ENCODE assay signal across 1 cellular context in the genomic region with DNA sequence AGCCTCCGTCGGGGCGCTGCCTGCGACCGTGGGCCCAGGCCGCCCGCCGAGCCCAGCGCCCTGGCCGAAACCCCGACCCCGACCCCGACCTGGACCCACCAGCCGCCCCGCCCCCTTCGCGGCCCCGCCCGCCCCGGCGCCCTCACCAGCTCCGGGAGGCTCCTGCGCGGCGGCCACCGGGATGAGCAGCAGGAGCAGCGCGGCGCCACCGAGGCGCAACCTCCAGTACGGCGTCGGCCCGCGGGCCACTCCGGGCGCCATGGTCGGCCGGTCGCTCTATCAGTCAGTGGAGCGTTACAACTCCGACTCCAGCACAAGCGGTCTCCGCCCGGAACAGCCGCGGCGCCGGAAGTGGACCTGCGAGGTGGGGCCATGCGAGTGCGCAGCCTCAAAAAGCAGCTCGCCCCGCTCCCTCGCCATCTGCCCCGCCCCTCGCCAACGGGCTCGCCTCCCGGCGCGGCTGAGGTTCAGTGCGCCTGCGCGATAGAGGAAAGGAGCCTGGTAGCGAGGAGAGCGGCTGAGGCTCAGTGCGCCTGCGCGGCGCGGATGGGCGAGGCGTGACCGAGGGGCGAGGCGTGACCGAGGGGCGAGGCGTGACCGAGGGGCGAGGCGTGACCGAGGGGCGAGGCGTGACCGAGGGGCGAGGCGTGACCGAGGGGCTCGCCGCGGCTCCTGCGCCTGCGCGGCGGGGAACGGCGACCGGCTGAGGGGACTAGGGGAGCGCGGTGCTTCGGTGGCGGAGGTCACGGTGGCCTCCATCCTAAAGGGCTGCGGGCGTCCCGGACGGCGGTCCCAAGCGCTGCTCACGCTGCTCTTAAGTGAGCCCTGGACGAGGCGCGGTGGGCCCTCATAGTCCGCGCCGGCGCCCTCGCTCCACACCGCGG.
TF ChIP-seq lines count a peak whose summit lies in the region.

A gene with protein sequence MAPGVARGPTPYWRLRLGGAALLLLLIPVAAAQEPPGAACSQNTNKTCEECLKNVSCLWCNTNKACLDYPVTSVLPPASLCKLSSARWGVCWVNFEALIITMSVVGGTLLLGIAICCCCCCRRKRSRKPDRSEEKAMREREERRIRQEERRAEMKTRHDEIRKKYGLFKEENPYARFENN (minus strand): TSS at position 335 of the 884 bp plus-strand sequence. CDS start 74 bp downstream, at position 261.

TF ChIP-seq in K562, 482 proteins besides CTCF, POLR2A, EP300 and RAD21 (continued from another document and continues in another):
- TF ChIP-seq, protein P1, sequence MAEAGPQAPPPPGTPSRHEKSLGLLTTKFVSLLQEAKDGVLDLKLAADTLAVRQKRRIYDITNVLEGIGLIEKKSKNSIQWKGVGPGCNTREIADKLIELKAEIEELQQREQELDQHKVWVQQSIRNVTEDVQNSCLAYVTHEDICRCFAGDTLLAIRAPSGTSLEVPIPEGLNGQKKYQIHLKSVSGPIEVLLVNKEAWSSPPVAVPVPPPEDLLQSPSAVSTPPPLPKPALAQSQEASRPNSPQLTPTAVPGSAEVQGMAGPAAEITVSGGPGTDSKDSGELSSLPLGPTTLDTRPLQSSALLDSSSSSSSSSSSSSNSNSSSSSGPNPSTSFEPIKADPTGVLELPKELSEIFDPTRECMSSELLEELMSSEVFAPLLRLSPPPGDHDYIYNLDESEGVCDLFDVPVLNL (CRISPR knock-in tag; IDR thresholded peaks at IDR 0.05; ENCODE audit: low read depth) = peak; percentile 79
- TF ChIP-seq SREBF1 (IDR thresholded peaks at IDR 0.05; ENCODE audit: borderline replicate concordance, low read depth, low read length) = no peak
- TF ChIP-seq, protein P2, sequence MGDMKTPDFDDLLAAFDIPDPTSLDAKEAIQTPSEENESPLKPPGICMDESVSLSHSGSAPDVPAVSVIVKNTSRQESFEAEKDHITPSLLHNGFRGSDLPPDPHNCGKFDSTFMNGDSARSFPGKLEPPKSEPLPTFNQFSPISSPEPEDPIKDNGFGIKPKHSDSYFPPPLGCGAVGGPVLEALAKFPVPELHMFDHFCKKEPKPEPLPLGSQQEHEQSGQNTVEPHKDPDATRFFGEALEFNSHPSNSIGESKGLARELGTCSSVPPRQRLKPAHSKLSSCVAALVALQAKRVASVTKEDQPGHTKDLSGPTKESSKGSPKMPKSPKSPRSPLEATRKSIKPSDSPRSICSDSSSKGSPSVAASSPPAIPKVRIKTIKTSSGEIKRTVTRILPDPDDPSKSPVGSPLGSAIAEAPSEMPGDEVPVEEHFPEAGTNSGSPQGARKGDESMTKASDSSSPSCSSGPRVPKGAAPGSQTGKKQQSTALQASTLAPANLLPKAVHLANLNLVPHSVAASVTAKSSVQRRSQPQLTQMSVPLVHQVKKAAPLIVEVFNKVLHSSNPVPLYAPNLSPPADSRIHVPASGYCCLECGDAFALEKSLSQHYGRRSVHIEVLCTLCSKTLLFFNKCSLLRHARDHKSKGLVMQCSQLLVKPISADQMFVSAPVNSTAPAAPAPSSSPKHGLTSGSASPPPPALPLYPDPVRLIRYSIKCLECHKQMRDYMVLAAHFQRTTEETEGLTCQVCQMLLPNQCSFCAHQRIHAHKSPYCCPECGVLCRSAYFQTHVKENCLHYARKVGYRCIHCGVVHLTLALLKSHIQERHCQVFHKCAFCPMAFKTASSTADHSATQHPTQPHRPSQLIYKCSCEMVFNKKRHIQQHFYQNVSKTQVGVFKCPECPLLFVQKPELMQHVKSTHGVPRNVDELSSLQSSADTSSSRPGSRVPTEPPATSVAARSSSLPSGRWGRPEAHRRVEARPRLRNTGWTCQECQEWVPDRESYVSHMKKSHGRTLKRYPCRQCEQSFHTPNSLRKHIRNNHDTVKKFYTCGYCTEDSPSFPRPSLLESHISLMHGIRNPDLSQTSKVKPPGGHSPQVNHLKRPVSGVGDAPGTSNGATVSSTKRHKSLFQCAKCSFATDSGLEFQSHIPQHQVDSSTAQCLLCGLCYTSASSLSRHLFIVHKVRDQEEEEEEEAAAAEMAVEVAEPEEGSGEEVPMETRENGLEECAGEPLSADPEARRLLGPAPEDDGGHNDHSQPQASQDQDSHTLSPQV (IDR thresholded peaks at IDR 0.05) = peak; percentile 89
- no peak for TF ChIP-seq ZNF347 (CRISPR knock-in tag; IDR thresholded peaks at IDR 0.05; ENCODE audit: low read depth)
- TF ChIP-seq JUNB (CRISPR knock-in tag; conservative IDR thresholded peaks at IDR 0.05) = no peak
- TF ChIP-seq JUN (IDR thresholded peaks at IDR 0.05; ENCODE audit: borderline replicate concordance, low read depth, low read length) = no peak
- no peak for TF ChIP-seq JUN (CRISPR knock-in tag; IDR thresholded peaks at IDR 0.05; ENCODE audit: borderline replicate concordance)
- peak; percentile 70 for TF ChIP-seq TBP (optimal IDR thresholded peaks at IDR 0.05; ENCODE audit: low read depth, low read length)
- TF ChIP-seq CBFA2T3 (IDR thresholded peaks at IDR 0.05) = no peak
- TF ChIP-seq, protein P3, sequence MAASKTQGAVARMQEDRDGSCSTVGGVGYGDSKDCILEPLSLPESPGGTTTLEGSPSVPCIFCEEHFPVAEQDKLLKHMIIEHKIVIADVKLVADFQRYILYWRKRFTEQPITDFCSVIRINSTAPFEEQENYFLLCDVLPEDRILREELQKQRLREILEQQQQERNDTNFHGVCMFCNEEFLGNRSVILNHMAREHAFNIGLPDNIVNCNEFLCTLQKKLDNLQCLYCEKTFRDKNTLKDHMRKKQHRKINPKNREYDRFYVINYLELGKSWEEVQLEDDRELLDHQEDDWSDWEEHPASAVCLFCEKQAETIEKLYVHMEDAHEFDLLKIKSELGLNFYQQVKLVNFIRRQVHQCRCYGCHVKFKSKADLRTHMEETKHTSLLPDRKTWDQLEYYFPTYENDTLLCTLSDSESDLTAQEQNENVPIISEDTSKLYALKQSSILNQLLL (CRISPR knock-in tag; IDR thresholded peaks at IDR 0.05; ENCODE audit: borderline replicate concordance) = no peak
- TF ChIP-seq, protein P4, sequence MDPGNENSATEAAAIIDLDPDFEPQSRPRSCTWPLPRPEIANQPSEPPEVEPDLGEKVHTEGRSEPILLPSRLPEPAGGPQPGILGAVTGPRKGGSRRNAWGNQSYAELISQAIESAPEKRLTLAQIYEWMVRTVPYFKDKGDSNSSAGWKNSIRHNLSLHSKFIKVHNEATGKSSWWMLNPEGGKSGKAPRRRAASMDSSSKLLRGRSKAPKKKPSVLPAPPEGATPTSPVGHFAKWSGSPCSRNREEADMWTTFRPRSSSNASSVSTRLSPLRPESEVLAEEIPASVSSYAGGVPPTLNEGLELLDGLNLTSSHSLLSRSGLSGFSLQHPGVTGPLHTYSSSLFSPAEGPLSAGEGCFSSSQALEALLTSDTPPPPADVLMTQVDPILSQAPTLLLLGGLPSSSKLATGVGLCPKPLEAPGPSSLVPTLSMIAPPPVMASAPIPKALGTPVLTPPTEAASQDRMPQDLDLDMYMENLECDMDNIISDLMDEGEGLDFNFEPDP (CRISPR knock-in tag; IDR thresholded peaks at IDR 0.05) = no peak
- no peak for TF ChIP-seq ILK (tag; IDR thresholded peaks at IDR 0.05; ENCODE audit: borderline replicate concordance, low read depth)
- TF ChIP-seq, protein P5, sequence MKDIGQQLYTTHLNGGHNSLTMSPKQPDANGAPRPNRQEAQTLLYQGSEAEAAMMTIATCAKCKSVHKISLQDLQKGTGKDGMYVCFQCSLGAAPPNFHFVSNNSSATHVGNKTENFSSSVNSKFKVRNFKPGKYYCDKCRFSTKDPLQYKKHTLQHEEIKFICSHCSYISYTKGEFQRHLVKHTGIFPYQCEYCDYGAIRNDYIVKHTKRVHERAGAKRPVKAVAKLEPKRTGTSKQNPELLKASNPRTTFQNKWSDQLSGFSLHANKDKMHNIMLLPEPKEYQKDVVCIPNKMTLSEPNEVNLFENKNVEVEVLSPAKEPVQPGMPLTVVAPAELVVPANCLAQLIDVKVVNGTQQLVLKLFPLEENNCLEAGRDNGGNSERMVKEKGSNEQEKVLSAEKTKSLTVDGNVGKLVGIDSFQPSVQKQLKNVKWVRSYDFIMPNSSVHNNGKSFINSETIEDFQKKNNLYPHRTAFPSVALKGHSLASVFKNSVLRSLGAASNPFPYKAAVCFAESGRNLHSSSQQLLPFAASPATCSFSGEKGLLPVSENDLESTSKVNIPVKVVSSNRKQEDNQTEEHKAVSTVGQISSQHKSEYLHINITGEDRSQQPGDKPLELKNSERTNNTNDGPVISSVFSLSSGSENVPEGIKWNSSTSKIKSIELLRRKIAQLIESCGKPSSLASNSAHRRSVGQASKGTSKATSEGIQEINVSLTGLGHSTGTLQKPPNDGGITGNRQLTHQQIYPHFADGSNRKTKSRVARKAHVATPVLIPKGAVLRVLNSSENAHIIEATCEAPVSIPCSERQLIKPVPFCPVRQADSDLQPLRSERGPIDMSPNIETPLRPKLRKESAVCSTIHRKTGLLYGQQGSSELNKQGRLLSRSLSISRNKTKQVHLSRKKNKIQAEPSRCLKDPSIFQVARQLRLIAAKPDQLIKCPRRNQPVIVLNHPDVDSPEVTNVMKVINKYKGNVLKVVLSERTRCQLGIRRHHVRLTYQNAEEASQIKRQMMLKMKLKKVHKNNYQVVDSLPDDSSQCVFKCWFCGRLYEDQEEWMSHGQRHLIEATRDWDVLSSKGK (CRISPR knock-in tag; IDR thresholded peaks at IDR 0.05) = no peak
- TF ChIP-seq, protein P6, sequence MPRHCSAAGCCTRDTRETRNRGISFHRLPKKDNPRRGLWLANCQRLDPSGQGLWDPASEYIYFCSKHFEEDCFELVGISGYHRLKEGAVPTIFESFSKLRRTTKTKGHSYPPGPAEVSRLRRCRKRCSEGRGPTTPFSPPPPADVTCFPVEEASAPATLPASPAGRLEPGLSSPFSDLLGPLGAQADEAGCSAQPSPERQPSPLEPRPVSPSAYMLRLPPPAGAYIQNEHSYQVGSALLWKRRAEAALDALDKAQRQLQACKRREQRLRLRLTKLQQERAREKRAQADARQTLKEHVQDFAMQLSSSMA (CRISPR knock-in tag; IDR thresholded peaks at IDR 0.05) = peak; percentile 31; the same call in 1 of the 2 replicates
- no peak for TF ChIP-seq RBM25 (IDR thresholded peaks at IDR 0.05; ENCODE audit: low read depth, low read length, severe bottlenecking)
- TF ChIP-seq, protein P7, sequence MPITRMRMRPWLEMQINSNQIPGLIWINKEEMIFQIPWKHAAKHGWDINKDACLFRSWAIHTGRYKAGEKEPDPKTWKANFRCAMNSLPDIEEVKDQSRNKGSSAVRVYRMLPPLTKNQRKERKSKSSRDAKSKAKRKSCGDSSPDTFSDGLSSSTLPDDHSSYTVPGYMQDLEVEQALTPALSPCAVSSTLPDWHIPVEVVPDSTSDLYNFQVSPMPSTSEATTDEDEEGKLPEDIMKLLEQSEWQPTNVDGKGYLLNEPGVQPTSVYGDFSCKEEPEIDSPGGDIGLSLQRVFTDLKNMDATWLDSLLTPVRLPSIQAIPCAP (CRISPR knock-in tag; IDR thresholded peaks at IDR 0.05; ENCODE audit: borderline replicate concordance) = no peak; the same call in 1 of the 2 replicates
- TF ChIP-seq, protein P8, sequence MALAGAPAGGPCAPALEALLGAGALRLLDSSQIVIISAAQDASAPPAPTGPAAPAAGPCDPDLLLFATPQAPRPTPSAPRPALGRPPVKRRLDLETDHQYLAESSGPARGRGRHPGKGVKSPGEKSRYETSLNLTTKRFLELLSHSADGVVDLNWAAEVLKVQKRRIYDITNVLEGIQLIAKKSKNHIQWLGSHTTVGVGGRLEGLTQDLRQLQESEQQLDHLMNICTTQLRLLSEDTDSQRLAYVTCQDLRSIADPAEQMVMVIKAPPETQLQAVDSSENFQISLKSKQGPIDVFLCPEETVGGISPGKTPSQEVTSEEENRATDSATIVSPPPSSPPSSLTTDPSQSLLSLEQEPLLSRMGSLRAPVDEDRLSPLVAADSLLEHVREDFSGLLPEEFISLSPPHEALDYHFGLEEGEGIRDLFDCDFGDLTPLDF (CRISPR knock-in tag; IDR thresholded peaks at IDR 0.05) = no peak; the same call in 1 of the 2 replicates
- TF ChIP-seq ZNF239 (CRISPR knock-in tag; IDR thresholded peaks at IDR 0.05) = no peak
- TF ChIP-seq ZSCAN29 (IDR thresholded peaks at IDR 0.05) = no peak
- TF ChIP-seq NCOR1 (IDR thresholded peaks at IDR 0.05) = no peak
- no peak for TF ChIP-seq ETS2 (tag; IDR thresholded peaks at IDR 0.05; ENCODE audit: borderline replicate concordance, poor library complexity, severe bottlenecking)
- TF ChIP-seq RAD51 (IDR thresholded peaks at IDR 0.05; ENCODE audit: borderline replicate concordance, low read depth) = no peak
- TF ChIP-seq CBX5 (IDR thresholded peaks at IDR 0.05; ENCODE audit: borderline replicate concordance, low read depth) = no peak
- TF ChIP-seq, protein P9, sequence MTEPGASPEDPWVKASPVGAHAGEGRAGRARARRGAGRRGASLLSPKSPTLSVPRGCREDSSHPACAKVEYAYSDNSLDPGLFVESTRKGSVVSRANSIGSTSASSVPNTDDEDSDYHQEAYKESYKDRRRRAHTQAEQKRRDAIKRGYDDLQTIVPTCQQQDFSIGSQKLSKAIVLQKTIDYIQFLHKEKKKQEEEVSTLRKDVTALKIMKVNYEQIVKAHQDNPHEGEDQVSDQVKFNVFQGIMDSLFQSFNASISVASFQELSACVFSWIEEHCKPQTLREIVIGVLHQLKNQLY (CRISPR knock-in tag; conservative IDR thresholded peaks at IDR 0.05) = no peak; a peak in 1 of 4 replicates
- TF ChIP-seq SOX6 (IDR thresholded peaks at IDR 0.05) = no peak
- TF ChIP-seq, protein P10, sequence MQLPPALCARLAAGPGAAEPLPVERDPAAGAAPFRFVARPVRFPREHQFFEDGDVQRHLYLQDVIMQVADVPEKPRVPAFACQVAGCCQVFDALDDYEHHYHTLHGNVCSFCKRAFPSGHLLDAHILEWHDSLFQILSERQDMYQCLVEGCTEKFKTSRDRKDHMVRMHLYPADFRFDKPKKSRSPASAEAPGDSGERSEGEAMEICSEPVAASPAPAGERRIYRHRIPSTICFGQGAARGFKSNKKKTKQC (CRISPR knock-in tag; IDR thresholded peaks at IDR 0.05) = peak; percentile 94; the same call in 1 of the 2 replicates
- TF ChIP-seq PTRF (tag; IDR thresholded peaks at IDR 0.05) = no peak
- peak; percentile 81; the same call in 1 of the 2 replicates for TF ChIP-seq ZNF76 (CRISPR knock-in tag; IDR thresholded peaks at IDR 0.05; ENCODE audit: borderline replicate concordance)
- peak; percentile 91; the same call in 1 of the 2 replicates for TF ChIP-seq ZNF124 (CRISPR knock-in tag; IDR thresholded peaks at IDR 0.05)
- no peak for TF ChIP-seq MIER1 (IDR thresholded peaks at IDR 0.05; ENCODE audit: low read depth)
- TF ChIP-seq, protein P11, sequence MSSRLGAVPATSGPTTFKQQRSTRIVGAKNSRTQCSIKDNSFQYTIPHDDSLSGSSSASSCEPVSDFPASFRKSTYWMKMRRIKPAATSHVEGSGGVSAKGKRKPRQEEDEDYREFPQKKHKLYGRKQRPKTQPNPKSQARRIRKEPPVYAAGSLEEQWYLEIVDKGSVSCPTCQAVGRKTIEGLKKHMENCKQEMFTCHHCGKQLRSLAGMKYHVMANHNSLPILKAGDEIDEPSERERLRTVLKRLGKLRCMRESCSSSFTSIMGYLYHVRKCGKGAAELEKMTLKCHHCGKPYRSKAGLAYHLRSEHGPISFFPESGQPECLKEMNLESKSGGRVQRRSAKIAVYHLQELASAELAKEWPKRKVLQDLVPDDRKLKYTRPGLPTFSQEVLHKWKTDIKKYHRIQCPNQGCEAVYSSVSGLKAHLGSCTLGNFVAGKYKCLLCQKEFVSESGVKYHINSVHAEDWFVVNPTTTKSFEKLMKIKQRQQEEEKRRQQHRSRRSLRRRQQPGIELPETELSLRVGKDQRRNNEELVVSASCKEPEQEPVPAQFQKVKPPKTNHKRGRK (tag; IDR thresholded peaks at IDR 0.05) = no peak
- 0 out of 2 replicates have a peak, but pooled peaks have one; percentile 36 for TF ChIP-seq ELF2 (CRISPR knock-in tag; IDR thresholded peaks at IDR 0.05)
- TF ChIP-seq HNRNPL (IDR thresholded peaks at IDR 0.05; ENCODE audit: low read depth, low read length) = peak; percentile 42; the same call in 1 of the 2 replicates
- TF ChIP-seq ZNF696 (CRISPR knock-in tag; conservative IDR thresholded peaks at IDR 0.05) = no peak
